ENCODE assay signal across 1 cellular context in genomic region chr11:95100856-95101507, GRCh38.
TF ChIP-seq lines count a peak whose summit lies in the region.

No MANE protein-coding gene starts in this region.

TF ChIP-seq in K562, 482 proteins besides CTCF, POLR2A, EP300 and RAD21:
- no peak for TF ChIP-seq UBTF (IDR thresholded peaks at IDR 0.05; ENCODE audit: borderline replicate concordance in 1 of 2, low read depth in 2 of 2, low read length in 2 of 2)
- TF ChIP-seq DMBX1 (CRISPR knock-in tag; IDR thresholded peaks at IDR 0.05; ENCODE audit: borderline replicate concordance) = no peak
- TF ChIP-seq ZNF316 (IDR thresholded peaks at IDR 0.05) = peak; percentile 80
- TF ChIP-seq ELF2 (CRISPR knock-in tag; IDR thresholded peaks at IDR 0.05) = no peak
- TF ChIP-seq ATF1 (CRISPR knock-in tag; IDR thresholded peaks at IDR 0.05) = no peak
- TF ChIP-seq ATF1 (tag; IDR thresholded peaks at IDR 0.05) = no peak
- no peak for TF ChIP-seq FOXA1 (IDR thresholded peaks at IDR 0.05; ENCODE audit: borderline replicate concordance)
- peak; percentile 65; the same call in 1 of the 2 replicates for TF ChIP-seq TRIM28 (IDR thresholded peaks at IDR 0.05)
- TF ChIP-seq ZBTB8A (IDR thresholded peaks at IDR 0.05; ENCODE audit: partially characterized antibody) = no peak
- no peak for TF ChIP-seq ZSCAN32 (CRISPR knock-in tag; IDR thresholded peaks at IDR 0.05)
- no peak for TF ChIP-seq DACH1 (IDR thresholded peaks at IDR 0.05; ENCODE audit: partially characterized antibody)
- TF ChIP-seq ZNF449 (CRISPR knock-in tag; IDR thresholded peaks at IDR 0.05) = no peak
- TF ChIP-seq NCOA2 (IDR thresholded peaks at IDR 0.05; ENCODE audit: partially characterized antibody in 2 of 2) = no peak
- TF ChIP-seq ZNF592 (IDR thresholded peaks at IDR 0.05) = 0 out of 2 replicates have a peak, but pooled peaks have one; percentile 27
- no peak for TF ChIP-seq TCF7 (IDR thresholded peaks at IDR 0.05; ENCODE audit: borderline replicate concordance)
- peak; percentile 1; the same call in 1 of the 2 replicates for TF ChIP-seq ADNP (tag; IDR thresholded peaks at IDR 0.05)
- TF ChIP-seq ELK1 (CRISPR knock-in tag; IDR thresholded peaks at IDR 0.05) = no peak
- TF ChIP-seq ARID1B (IDR thresholded peaks at IDR 0.05) = no peak
- TF ChIP-seq NFIC (IDR thresholded peaks at IDR 0.05) = peak; percentile 18; the same call in 1 of the 2 replicates
- no peak for TF ChIP-seq HNRNPUL1 (IDR thresholded peaks at IDR 0.05; ENCODE audit: low read length)
